In the genomic region with DNA sequence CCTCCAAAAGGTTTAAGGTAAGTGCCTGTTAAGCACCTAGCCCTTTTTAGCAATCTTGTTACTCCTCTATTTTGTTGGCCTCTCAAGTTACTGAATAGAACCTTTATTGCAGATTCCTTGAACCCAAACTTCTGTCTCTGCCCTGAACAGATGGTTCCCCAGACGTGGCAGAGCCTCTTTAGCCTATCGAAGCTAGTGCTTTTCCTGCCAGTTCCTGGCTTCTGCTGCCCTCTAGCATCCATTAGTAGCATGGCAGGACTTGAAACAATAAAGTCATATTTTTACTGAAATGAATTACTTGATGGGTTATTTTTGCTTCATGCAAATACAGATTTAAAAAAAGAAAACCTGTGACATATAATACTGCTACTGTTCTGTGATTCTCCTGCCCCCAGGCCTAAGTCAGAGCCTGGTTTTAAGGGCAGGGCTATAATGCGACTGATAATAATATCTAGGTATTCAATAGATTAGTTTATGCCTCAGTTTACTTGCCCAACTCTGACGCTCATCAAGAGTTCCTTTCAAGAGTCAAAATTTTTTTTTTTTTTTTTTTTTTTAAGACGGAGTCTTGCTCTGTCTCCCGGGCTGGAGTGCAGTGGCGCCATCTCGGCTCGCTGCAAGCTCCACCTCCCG, we compare ENCODE assay signal across 8 cellular contexts.
DNase-seq lines count a peak whose midpoint lies in the region; ATAC-seq and TF ChIP-seq lines count a peak whose summit lies in the region.

No MANE protein-coding gene starts in this region.

- no peaks in the 10 kb centered on the region for H3K27me3 ChIP-seq in tibial nerve

- peak overlapping the region; percentile 59 for H3K27ac Mint-ChIP-seq in activated CD4-positive, alpha-beta T cell treated with anti-CD3 and anti-CD28 coated beads, Interleukin-2, amount 10 ng/mL, durations not matched to agents 7 days and 5 days
- peak overlapping the region in 2 of 6 donors; percentile 45 to 77 for H3K27ac Mint-ChIP-seq in naive B cell

- CTCF ChIA-PET in activated CD4-positive, alpha-beta T cell treated with anti-CD3 and anti-CD28 coated beads, Interleukin-2, amount 10 ng/mL, durations not matched to agents 7 days and 5 days (lab: Charles Lee): interaction anchor here (0.7 to 1.3 kb wide), 2 partner anchors 10 to 219 kb away, joined by 3 to 5 read pairs; no protein-coding TSS in a partner anchor

- no peaks in the 10 kb centered on the region for H3K36me3 ChIP-seq in tibial nerve

- peak; percentile 94 for TF ChIP-seq CTCF in epithelial cell of esophagus (IDR thresholded peaks at IDR 0.05; ENCODE audit: insufficient read depth, low read depth, low read length, missing control alignments)
- TF ChIP-seq CTCF in tibial nerve (IDR thresholded peaks at IDR 0.05): peak; percentile 39 to 65 (median 42)

- H3K27ac ChIP-seq in tibial nerve: no peak overlapping the region

- H3K36me3 Mint-ChIP-seq in activated CD4-positive, alpha-beta T cell treated with anti-CD3 and anti-CD28 coated beads, Interleukin-2, amount 10 ng/mL, durations not matched to agents 7 days and 5 days (ENCODE audit: low read depth): no peaks in the 10 kb centered on the region
- no peaks in the 10 kb centered on the region for H3K36me3 Mint-ChIP-seq in naive B cell

- no peaks in the 10 kb centered on the region for H3K27me3 Mint-ChIP-seq in activated CD4-positive, alpha-beta T cell treated with anti-CD3 and anti-CD28 coated beads, Interleukin-2, amount 10 ng/mL, durations not matched to agents 7 days and 5 days
- H3K27me3 Mint-ChIP-seq in naive B cell: no peaks in the 10 kb centered on the region

- WGBS in tibial nerve, 2 donors: 67 to 68% methylated on average over 10 of the region's 10 CpGs

- no peaks in the 10 kb centered on the region for H3K4me1 ChIP-seq in tibial nerve

- no peaks in the 10 kb centered on the region for H3K9me3 Mint-ChIP-seq in activated CD4-positive, alpha-beta T cell treated with anti-CD3 and anti-CD28 coated beads, Interleukin-2, amount 10 ng/mL, durations not matched to agents 7 days and 5 days
- H3K9me3 Mint-ChIP-seq in naive B cell: no peaks in the 10 kb centered on the region

- peak; percentile 59 for DNase-seq in DMS114 treated with DMSO at 0.1 percent for 48 hours (lab: John Stamatoyannopoulos, UW; ENCODE audit: unreplicated experiment)
- DNase-seq in NCI-H446 (lab: John Stamatoyannopoulos, UW): peak; percentile 55 to 87
- peak; percentile 50 for DNase-seq in activated CD4-positive, alpha-beta T cell treated with anti-CD3 and anti-CD28 coated beads, Interleukin-2, amount 10 ng/mL, durations not matched to agents 7 days and 5 days
- DNase-seq in epithelial cell of esophagus (ENCODE audit: low read depth): peak; percentile 70
- peak; percentile 19 for DNase-seq in naive B cell
- DNase-seq in tibial nerve (ENCODE audit: low spot score in 2 of 2): no peak

- no peak overlapping the region for H3K4me3 Mint-ChIP-seq in activated CD4-positive, alpha-beta T cell treated with anti-CD3 and anti-CD28 coated beads, Interleukin-2, amount 10 ng/mL, durations not matched to agents 7 days and 5 days
- H3K4me3 Mint-ChIP-seq in naive B cell: peak overlapping the region; percentile 4 to 82 (median 60)

- H3K9me3 ChIP-seq in tibial nerve: no peaks in the 10 kb centered on the region

- TF ChIP-seq POLR2A in tibial nerve (IDR thresholded peaks at IDR 0.05): no peak

- H3K4me1 Mint-ChIP-seq in activated CD4-positive, alpha-beta T cell treated with anti-CD3 and anti-CD28 coated beads, Interleukin-2, amount 10 ng/mL, durations not matched to agents 7 days and 5 days: peaks cover 12% of the 10 kb centered on the region
- peaks cover 7 to 12% (median 12%) of the 10 kb centered on the region in 3 donors for H3K4me1 Mint-ChIP-seq in naive B cell

- H3K4me3 ChIP-seq in epithelial cell of esophagus (ENCODE audit: low read length) (no peak overlapping the region), tibial nerve (no peak overlapping the region)

- ATAC-seq in GM19452 (IDR thresholded peaks at IDR 0.05; ENCODE audit: unreplicated experiment) (peak; percentile 94), HG03439 (IDR thresholded peaks at IDR 0.05; ENCODE audit: unreplicated experiment) (peak; percentile 95), naive B cell (ENCODE audit: low read depth in 2 of 2) (peak; percentile 68 to 72)

- POLR2A ChIA-PET in activated CD4-positive, alpha-beta T cell treated with anti-CD3 and anti-CD28 coated beads, Interleukin-2, amount 10 ng/mL, durations not matched to agents 7 days and 5 days (lab: Charles Lee): no interaction called here

- no peak for TF ChIP-seq EP300 in tibial nerve (IDR thresholded peaks at IDR 0.05)

Comparison
In these comparisons a context has a peak if more than half of its experiments do, and no peak if none do; other contexts are left out.
1. DNase-seq: peak in DMS114 treated with DMSO at 0.1 percent for 48 hours (single experiment), NCI-H446 (2 of 2), activated CD4-positive, alpha-beta T cell treated with anti-CD3 and anti-CD28 coated beads, Interleukin-2, amount 10 ng/mL, durations not matched to agents 7 days and 5 days (single experiment), epithelial cell of esophagus (single experiment) and naive B cell (single experiment); none in tibial nerve (0 of 2).
2. Peak in every context shown above with its lines, with median percentiles within 50 percentile points of each other: ATAC-seq.